In genomic region chr3:194632211-194632982, GRCh38 we compare ENCODE assay signal across 8 cellular contexts. TPM values are rescaled to one million over a fixed set of nuclear protein-coding genes. Genes with fewer than 3 reads are reported as not detected.
DNase-seq lines count a peak whose midpoint lies in the region; ATAC-seq, FAIRE-seq and TF ChIP-seq lines count a peak whose summit lies in the region.

No MANE protein-coding gene starts in this region.

- H3K4me3 Mint-ChIP-seq in dendritic cell treated with granulocyte-macrophage colony-stimulating factor and Interleukin-4, amounts not matched to agents 40 ng/mL and 50 ng/mL, for 4 days: peak overlapping the region; percentile 78

- no peaks in the 10 kb centered on the region for H4K20me1 ChIP-seq in OCI-LY3 (ENCODE audit: insufficient read depth, low read length)

- H3K36me3 ChIP-seq in OCI-LY3 (replicated peaks; ENCODE audit: low read depth, low read length) (peaks cover 6% of the 10 kb centered on the region), upper lobe of right lung (peaks cover 5% of the 10 kb centered on the region)

- peaks cover 28% of the 10 kb centered on the region for H3K4me1 Mint-ChIP-seq in dendritic cell treated with granulocyte-macrophage colony-stimulating factor and Interleukin-4, amounts not matched to agents 40 ng/mL and 50 ng/mL, for 4 days (ENCODE audit: low read depth)

- intact Hi-C loops in dendritic cell treated with granulocyte-macrophage colony-stimulating factor and Interleukin-4, amounts not matched to agents 40 ng/mL and 50 ng/mL, for 4 days (cut with micrococcal nuclease): no loop called here
- intact Hi-C loops in upper lobe of right lung (cut with DNase I): no loop called here

- no peak overlapping the region for H3K27ac Mint-ChIP-seq in dendritic cell treated with granulocyte-macrophage colony-stimulating factor and Interleukin-4, amounts not matched to agents 40 ng/mL and 50 ng/mL, for 4 days

- H3K36me3 Mint-ChIP-seq in dendritic cell treated with granulocyte-macrophage colony-stimulating factor and Interleukin-4, amounts not matched to agents 40 ng/mL and 50 ng/mL, for 4 days (ENCODE audit: low read depth): no peaks in the 10 kb centered on the region

- TF ChIP-seq EP300 in A549 (IDR thresholded peaks at IDR 0.05): no peak

- no peaks in the 10 kb centered on the region for H3K79me2 ChIP-seq in OCI-LY3 (ENCODE audit: low read length)

- peak overlapping the region; percentile 78 for H3K9ac ChIP-seq in OCI-LY3 (ENCODE audit: low read length)

- FAIRE-seq in A549 (lab: Jason Lieb, UNC): no peak

- peak in 1 of 2 experiments; percentile 24 for DNase-seq in A549 (ENCODE audit: low read depth in 1 of 2, low spot score in 1 of 2)
- DNase-seq in lung microvascular endothelial cell (ENCODE audit: low read depth in 2 of 2): peak; percentile 50 to 52
- no peak for DNase-seq in upper lobe of right lung
- no peak for DNase-seq in activated effector memory CD4-positive, alpha-beta T cell treated with anti-CD3 and anti-CD28 coated beads, Interleukin-2, amount 50 U/mL, for 16 hours

- TF ChIP-seq RAD21 in A549 (conservative IDR thresholded peaks at IDR 0.05 in 1 of 2, IDR thresholded peaks at IDR 0.05 in 1 of 2): no peak

- POLR2A ChIA-PET in A549 (lab: Yijun Ruan, JAX): interaction anchor here (1.1 kb wide), 1 partner anchor 8 kb away, joined by 5 read pairs; no protein-coding TSS in a partner anchor

- CTCF ChIA-PET in A549 (lab: Yijun Ruan, JAX): interaction anchor here (1.1 to 2.0 kb wide), 3 partner anchors 10 to 21 kb away, joined by 3 to 11 read pairs (median 6); no protein-coding TSS in a partner anchor

- no peak for TF ChIP-seq CTCF in A549 (IDR thresholded peaks at IDR 0.05)
- no peak for TF ChIP-seq CTCF in OCI-LY3 (IDR thresholded peaks at IDR 0.05; ENCODE audit: low read depth, low read length)
- TF ChIP-seq CTCF in upper lobe of right lung (IDR thresholded peaks at IDR 0.05): no peak

- H3K9me3 ChIP-seq in A549 (peaks cover 10% of the 10 kb centered on the region; the same call in 1 of the 3 replicates), OCI-LY3 (ENCODE audit: insufficient read depth, low read length) (no peaks in the 10 kb centered on the region), upper lobe of right lung (no peaks in the 10 kb centered on the region)

- H3K4me2 ChIP-seq in A549: peak overlapping the region; percentile 75
- H3K4me2 ChIP-seq in OCI-LY3 (ENCODE audit: low read length): peak overlapping the region; percentile 76

- H3K27ac ChIP-seq in A549: peak overlapping the region; percentile 99 to 100
- no peak overlapping the region for H3K27ac ChIP-seq in OCI-LY3 (ENCODE audit: low read length)
- H3K27ac ChIP-seq in upper lobe of right lung: peak overlapping the region; percentile 68

- WGBS in A549 (ENCODE audit: missing lambda C conversion rate): 34% methylated on average over 17 of the region's 17 CpGs

- H3K27me3 Mint-ChIP-seq in dendritic cell treated with granulocyte-macrophage colony-stimulating factor and Interleukin-4, amounts not matched to agents 40 ng/mL and 50 ng/mL, for 4 days: peaks cover 6% of the 10 kb centered on the region

- TF ChIP-seq POLR2A in A549 (IDR thresholded peaks at IDR 0.05; ENCODE audit: low read length): no peak

- peak overlapping the region; percentile 42; the same call in 1 of the 2 replicates for H2AFZ ChIP-seq in OCI-LY3 (ENCODE audit: low read depth, low read length)

- no peaks in the 10 kb centered on the region for H3K9me3 Mint-ChIP-seq in dendritic cell treated with granulocyte-macrophage colony-stimulating factor and Interleukin-4, amounts not matched to agents 40 ng/mL and 50 ng/mL, for 4 days

- peak; percentile 27 to 31 for ATAC-seq in A549
- peak; percentile 9 for ATAC-seq in GM18511 (IDR thresholded peaks at IDR 0.05; ENCODE audit: unreplicated experiment)
- peak; percentile 44 for ATAC-seq in upper lobe of right lung
- ATAC-seq in HG02970 (IDR thresholded peaks at IDR 0.05; ENCODE audit: low FRiP score, unreplicated experiment): no peak

- H3K4me3 ChIP-seq in A549 (peak overlapping the region; percentile 95), OCI-LY3 (ENCODE audit: low read length) (peak overlapping the region; percentile 98), upper lobe of right lung (peak overlapping the region; percentile 69)

- H3K4me1 ChIP-seq in A549: no peaks in the 10 kb centered on the region
- H3K4me1 ChIP-seq in OCI-LY3 (ENCODE audit: low read length): peaks cover 4% of the 10 kb centered on the region; the same call in 1 of the 2 replicates
- no peaks in the 10 kb centered on the region for H3K4me1 ChIP-seq in upper lobe of right lung

- H3K27me3 ChIP-seq in OCI-LY3 (ENCODE audit: low read depth, low read length) (no peaks in the 10 kb centered on the region), upper lobe of right lung (no peaks in the 10 kb centered on the region)

TF ChIP-seq in A549, 52 proteins besides CTCF, POLR2A, EP300 and RAD21:
- TF ChIP-seq USF2 (IDR thresholded peaks at IDR 0.05) (no peak), MAX (IDR thresholded peaks at IDR 0.05) (peak; percentile 44; the same call in 1 of the 2 replicates)

RNA-seq across cellular contexts. Expression of gene TMEM44, which starts 0.8 kb away (rescaled TPM):
- 16.0 and 20.9 TPM in 2 replicates for polyA plus RNA-seq in A549 (2011; rRNA removed)
- polyA plus RNA-seq in A549 (2012; cell fraction: cytosol; rRNA removed): 16.1 and 18.0 TPM in 2 replicates
- 57.4 and 74.7 TPM in 2 replicates for polyA plus RNA-seq in A549 (2012; cell fraction: nucleus; rRNA removed)
- 13.9 to 17.0 TPM (median 16.6 TPM) in 3 replicates for polyA plus RNA-seq in A549 (2017; fragmentation: RNase III; extraction: RNeasy Plus Mini Kit Qiagen cat#74134 plus additional on column Dnase treatment)
- 19.1 and 22.5 TPM in 2 replicates for polyA minus RNA-seq in A549 (2011; rRNA and poly(A)+ RNA removed)
- total RNA-seq in lung microvascular endothelial cell: 27.5 and 48.6 TPM in 2 replicates
- 25.3 TPM for total RNA-seq in upper lobe of right lung

RNA-seq across cellular contexts. Expression of gene LSG1, which starts 39.6 kb away (rescaled TPM):
- 70.3 and 77.1 TPM in 2 replicates for polyA plus RNA-seq in A549 (2011; rRNA removed)
- polyA plus RNA-seq in A549 (2012; cell fraction: cytosol; rRNA removed): 23.1 and 25.0 TPM in 2 replicates
- 40.0 and 57.2 TPM in 2 replicates for polyA plus RNA-seq in A549 (2012; cell fraction: nucleus; rRNA removed)
- polyA plus RNA-seq in A549 (2017; fragmentation: RNase III; extraction: RNeasy Plus Mini Kit Qiagen cat#74134 plus additional on column Dnase treatment): 37.4 to 40.7 TPM (median 39.9 TPM) in 3 replicates
- polyA minus RNA-seq in A549 (2011; rRNA and poly(A)+ RNA removed): 61.0 and 71.2 TPM in 2 replicates
- total RNA-seq in lung microvascular endothelial cell: 48.6 and 54.6 TPM in 2 replicates
- total RNA-seq in upper lobe of right lung: 36.8 TPM

RNA-seq across cellular contexts. Expression of gene FAM43A, which starts 53.3 kb away (rescaled TPM):
- polyA plus RNA-seq in A549 (2011; rRNA removed) (0.86 and 0.89 TPM in 2 replicates), A549 (2017; fragmentation: RNase III; extraction: RNeasy Plus Mini Kit Qiagen cat#74134 plus additional on column Dnase treatment) (1.6 to 2.6 TPM (median 2.3 TPM) in 3 replicates)
- 1.6 and 2.9 TPM in 2 replicates for polyA plus RNA-seq in A549 (2012; cell fraction: cytosol; rRNA removed)
- 3.1 and 5.0 TPM in 2 replicates for polyA plus RNA-seq in A549 (2012; cell fraction: nucleus; rRNA removed)
- polyA minus RNA-seq in A549 (2011; rRNA and poly(A)+ RNA removed): 0.41 and 0.44 TPM in 2 replicates
- total RNA-seq in lung microvascular endothelial cell (93.1 and 227 TPM in 2 replicates), upper lobe of right lung (25.7 TPM)

Comparison
In these comparisons a context has a peak if more than half of its experiments do, and no peak if none do; other contexts are left out.
1. DNase-seq: peak in lung microvascular endothelial cell (2 of 2); none in upper lobe of right lung (single experiment) and activated effector memory CD4-positive, alpha-beta T cell treated with anti-CD3 and anti-CD28 coated beads, Interleukin-2, amount 50 U/mL, for 16 hours (single experiment).
2. Peak in every context shown above with its lines, with median percentiles within 50 percentile points of each other: H3K4me3 ChIP-seq.